Comparison of ENCODE assay signal across 1 cellular context in genomic region chr2:111975053-111975552, GRCh38.
TF ChIP-seq lines count a peak whose summit lies in the region.

No MANE protein-coding gene starts in this region.

TF ChIP-seq in HepG2, 621 proteins besides CTCF, POLR2A, EP300 and RAD21 (continued from another document and continues in another):
- TF ChIP-seq ZSCAN5A (CRISPR knock-in tag; IDR thresholded peaks at IDR 0.05; ENCODE audit: borderline replicate concordance), result no peak
- TF ChIP-seq ZNF768 (CRISPR knock-in tag; IDR thresholded peaks at IDR 0.05), result no peak
- TF ChIP-seq RORA (CRISPR knock-in tag; IDR thresholded peaks at IDR 0.05), result no peak
- TF ChIP-seq ZNF12 (CRISPR knock-in tag; IDR thresholded peaks at IDR 0.05), result no peak
- no peak for TF ChIP-seq NFYC (CRISPR knock-in tag; IDR thresholded peaks at IDR 0.05)
- TF ChIP-seq, protein P1, sequence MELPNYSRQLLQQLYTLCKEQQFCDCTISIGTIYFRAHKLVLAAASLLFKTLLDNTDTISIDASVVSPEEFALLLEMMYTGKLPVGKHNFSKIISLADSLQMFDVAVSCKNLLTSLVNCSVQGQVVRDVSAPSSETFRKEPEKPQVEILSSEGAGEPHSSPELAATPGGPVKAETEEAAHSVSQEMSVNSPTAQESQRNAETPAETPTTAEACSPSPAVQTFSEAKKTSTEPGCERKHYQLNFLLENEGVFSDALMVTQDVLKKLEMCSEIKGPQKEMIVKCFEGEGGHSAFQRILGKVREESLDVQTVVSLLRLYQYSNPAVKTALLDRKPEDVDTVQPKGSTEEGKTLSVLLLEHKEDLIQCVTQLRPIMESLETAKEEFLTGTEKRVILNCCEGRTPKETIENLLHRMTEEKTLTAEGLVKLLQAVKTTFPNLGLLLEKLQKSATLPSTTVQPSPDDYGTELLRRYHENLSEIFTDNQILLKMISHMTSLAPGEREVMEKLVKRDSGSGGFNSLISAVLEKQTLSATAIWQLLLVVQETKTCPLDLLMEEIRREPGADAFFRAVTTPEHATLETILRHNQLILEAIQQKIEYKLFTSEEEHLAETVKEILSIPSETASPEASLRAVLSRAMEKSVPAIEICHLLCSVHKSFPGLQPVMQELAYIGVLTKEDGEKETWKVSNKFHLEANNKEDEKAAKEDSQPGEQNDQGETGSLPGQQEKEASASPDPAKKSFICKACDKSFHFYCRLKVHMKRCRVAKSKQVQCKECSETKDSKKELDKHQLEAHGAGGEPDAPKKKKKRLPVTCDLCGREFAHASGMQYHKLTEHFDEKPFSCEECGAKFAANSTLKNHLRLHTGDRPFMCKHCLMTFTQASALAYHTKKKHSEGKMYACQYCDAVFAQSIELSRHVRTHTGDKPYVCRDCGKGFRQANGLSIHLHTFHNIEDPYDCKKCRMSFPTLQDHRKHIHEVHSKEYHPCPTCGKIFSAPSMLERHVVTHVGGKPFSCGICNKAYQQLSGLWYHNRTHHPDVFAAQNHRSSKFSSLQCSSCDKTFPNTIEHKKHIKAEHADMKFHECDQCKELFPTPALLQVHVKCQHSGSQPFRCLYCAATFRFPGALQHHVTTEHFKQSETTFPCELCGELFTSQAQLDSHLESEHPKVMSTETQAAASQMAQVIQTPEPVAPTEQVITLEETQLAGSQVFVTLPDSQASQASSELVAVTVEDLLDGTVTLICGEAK (IDR thresholded peaks at IDR 0.05), result no peak
- TF ChIP-seq, protein P1 (CRISPR knock-in tag; IDR thresholded peaks at IDR 0.05), result no peak
- no peak for TF ChIP-seq XRCC5 (optimal IDR thresholded peaks at IDR 0.05; ENCODE audit: low read length)
- TF ChIP-seq, protein P2, sequence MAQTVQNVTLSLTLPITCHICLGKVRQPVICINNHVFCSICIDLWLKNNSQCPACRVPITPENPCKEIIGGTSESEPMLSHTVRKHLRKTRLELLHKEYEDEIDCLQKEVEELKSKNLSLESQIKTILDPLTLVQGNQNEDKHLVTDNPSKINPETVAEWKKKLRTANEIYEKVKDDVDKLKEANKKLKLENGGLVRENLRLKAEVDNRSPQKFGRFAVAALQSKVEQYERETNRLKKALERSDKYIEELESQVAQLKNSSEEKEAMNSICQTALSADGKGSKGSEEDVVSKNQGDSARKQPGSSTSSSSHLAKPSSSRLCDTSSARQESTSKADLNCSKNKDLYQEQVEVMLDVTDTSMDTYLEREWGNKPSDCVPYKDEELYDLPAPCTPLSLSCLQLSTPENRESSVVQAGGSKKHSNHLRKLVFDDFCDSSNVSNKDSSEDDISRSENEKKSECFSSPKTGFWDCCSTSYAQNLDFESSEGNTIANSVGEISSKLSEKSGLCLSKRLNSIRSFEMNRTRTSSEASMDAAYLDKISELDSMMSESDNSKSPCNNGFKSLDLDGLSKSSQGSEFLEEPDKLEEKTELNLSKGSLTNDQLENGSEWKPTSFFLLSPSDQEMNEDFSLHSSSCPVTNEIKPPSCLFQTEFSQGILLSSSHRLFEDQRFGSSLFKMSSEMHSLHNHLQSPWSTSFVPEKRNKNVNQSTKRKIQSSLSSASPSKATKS (CRISPR knock-in tag; IDR thresholded peaks at IDR 0.05), result no peak
- no peak for TF ChIP-seq HNRNPH1 (optimal IDR thresholded peaks at IDR 0.05; ENCODE audit: low read depth, low read length)
- peak; percentile 80 for TF ChIP-seq TEAD3 (CRISPR knock-in tag; optimal IDR thresholded peaks at IDR 0.05; ENCODE audit: borderline replicate concordance)
- TF ChIP-seq ZNF576 (CRISPR knock-in tag; IDR thresholded peaks at IDR 0.05), result no peak
- peak; percentile 8; the same call in 1 of the 2 replicates for TF ChIP-seq USF2 (IDR thresholded peaks at IDR 0.05; ENCODE audit: low read depth, low read length)
- TF ChIP-seq USF2 (CRISPR knock-in tag; IDR thresholded peaks at IDR 0.05; ENCODE audit: borderline replicate concordance), result no peak
- TF ChIP-seq MZF1 (CRISPR knock-in tag; IDR thresholded peaks at IDR 0.05; ENCODE audit: borderline replicate concordance), result no peak
- no peak for TF ChIP-seq TEAD2 (CRISPR knock-in tag; IDR thresholded peaks at IDR 0.05)
- no peak for TF ChIP-seq ZMYM3 (CRISPR knock-in tag; IDR thresholded peaks at IDR 0.05)
- no peak for TF ChIP-seq ATF7 (IDR thresholded peaks at IDR 0.05)
- TF ChIP-seq ATF7 (CRISPR knock-in tag; IDR thresholded peaks at IDR 0.05), result no peak
- TF ChIP-seq ZFP91 (CRISPR knock-in tag; IDR thresholded peaks at IDR 0.05; ENCODE audit: borderline replicate concordance), result no peak
- no peak for TF ChIP-seq SIN3A (IDR thresholded peaks at IDR 0.05; ENCODE audit: borderline replicate concordance, low read depth, low read length)
- TF ChIP-seq ZNF543 (CRISPR knock-in tag; IDR thresholded peaks at IDR 0.05), result no peak
- no peak for TF ChIP-seq GTF2F1 (IDR thresholded peaks at IDR 0.05; ENCODE audit: low read length)
- no peak for TF ChIP-seq SP5 (CRISPR knock-in tag; IDR thresholded peaks at IDR 0.05; ENCODE audit: borderline replicate concordance, low read depth)
- TF ChIP-seq, protein P3, sequence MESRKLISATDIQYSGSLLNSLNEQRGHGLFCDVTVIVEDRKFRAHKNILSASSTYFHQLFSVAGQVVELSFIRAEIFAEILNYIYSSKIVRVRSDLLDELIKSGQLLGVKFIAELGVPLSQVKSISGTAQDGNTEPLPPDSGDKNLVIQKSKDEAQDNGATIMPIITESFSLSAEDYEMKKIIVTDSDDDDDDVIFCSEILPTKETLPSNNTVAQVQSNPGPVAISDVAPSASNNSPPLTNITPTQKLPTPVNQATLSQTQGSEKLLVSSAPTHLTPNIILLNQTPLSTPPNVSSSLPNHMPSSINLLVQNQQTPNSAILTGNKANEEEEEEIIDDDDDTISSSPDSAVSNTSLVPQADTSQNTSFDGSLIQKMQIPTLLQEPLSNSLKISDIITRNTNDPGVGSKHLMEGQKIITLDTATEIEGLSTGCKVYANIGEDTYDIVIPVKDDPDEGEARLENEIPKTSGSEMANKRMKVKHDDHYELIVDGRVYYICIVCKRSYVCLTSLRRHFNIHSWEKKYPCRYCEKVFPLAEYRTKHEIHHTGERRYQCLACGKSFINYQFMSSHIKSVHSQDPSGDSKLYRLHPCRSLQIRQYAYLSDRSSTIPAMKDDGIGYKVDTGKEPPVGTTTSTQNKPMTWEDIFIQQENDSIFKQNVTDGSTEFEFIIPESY (CRISPR knock-in tag; IDR thresholded peaks at IDR 0.05), result peak; percentile 99
- no peak for TF ChIP-seq ZNF749 (CRISPR knock-in tag; IDR thresholded peaks at IDR 0.05; ENCODE audit: borderline replicate concordance)
- TF ChIP-seq REL (CRISPR knock-in tag; conservative IDR thresholded peaks at IDR 0.05), result no peak
- TF ChIP-seq ZNF703 (CRISPR knock-in tag; IDR thresholded peaks at IDR 0.05; ENCODE audit: borderline replicate concordance), result no peak
- TF ChIP-seq TMF1 (CRISPR knock-in tag; IDR thresholded peaks at IDR 0.05; ENCODE audit: low read depth), result no peak
- no peak for TF ChIP-seq ZNF891 (CRISPR knock-in tag; IDR thresholded peaks at IDR 0.05)
- no peak for TF ChIP-seq CCAR2 (optimal IDR thresholded peaks at IDR 0.05; ENCODE audit: low read depth, low read length)
- no peak for TF ChIP-seq NCOR1 (IDR thresholded peaks at IDR 0.05; ENCODE audit: borderline replicate concordance, low read length)
- no peak for TF ChIP-seq SP4 (CRISPR knock-in tag; IDR thresholded peaks at IDR 0.05)
- TF ChIP-seq ZNF672 (CRISPR knock-in tag; IDR thresholded peaks at IDR 0.05), result no peak
- 0 out of 2 replicates have a peak, but pooled peaks have one; percentile 39 for TF ChIP-seq ZSCAN31 (CRISPR knock-in tag; IDR thresholded peaks at IDR 0.05; ENCODE audit: low read depth)
- TF ChIP-seq ZNF674 (CRISPR knock-in tag; IDR thresholded peaks at IDR 0.05; ENCODE audit: low read depth), result no peak
- peak; percentile 96 for TF ChIP-seq JUNB (CRISPR knock-in tag; IDR thresholded peaks at IDR 0.05; ENCODE audit: borderline replicate concordance)
- TF ChIP-seq, protein P4, sequence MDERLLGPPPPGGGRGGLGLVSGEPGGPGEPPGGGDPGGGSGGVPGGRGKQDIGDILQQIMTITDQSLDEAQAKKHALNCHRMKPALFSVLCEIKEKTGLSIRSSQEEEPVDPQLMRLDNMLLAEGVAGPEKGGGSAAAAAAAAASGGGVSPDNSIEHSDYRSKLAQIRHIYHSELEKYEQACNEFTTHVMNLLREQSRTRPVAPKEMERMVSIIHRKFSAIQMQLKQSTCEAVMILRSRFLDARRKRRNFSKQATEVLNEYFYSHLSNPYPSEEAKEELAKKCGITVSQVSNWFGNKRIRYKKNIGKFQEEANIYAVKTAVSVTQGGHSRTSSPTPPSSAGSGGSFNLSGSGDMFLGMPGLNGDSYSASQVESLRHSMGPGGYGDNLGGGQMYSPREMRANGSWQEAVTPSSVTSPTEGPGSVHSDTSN (CRISPR knock-in tag; IDR thresholded peaks at IDR 0.05), result no peak
- no peak for TF ChIP-seq FUBP1 (CRISPR knock-in tag; IDR thresholded peaks at IDR 0.05; ENCODE audit: borderline replicate concordance)
- no peak for TF ChIP-seq ZNF598 (CRISPR knock-in tag; IDR thresholded peaks at IDR 0.05; ENCODE audit: borderline replicate concordance)
